ENCODE assay signal across 8 cellular contexts in the genomic region with DNA sequence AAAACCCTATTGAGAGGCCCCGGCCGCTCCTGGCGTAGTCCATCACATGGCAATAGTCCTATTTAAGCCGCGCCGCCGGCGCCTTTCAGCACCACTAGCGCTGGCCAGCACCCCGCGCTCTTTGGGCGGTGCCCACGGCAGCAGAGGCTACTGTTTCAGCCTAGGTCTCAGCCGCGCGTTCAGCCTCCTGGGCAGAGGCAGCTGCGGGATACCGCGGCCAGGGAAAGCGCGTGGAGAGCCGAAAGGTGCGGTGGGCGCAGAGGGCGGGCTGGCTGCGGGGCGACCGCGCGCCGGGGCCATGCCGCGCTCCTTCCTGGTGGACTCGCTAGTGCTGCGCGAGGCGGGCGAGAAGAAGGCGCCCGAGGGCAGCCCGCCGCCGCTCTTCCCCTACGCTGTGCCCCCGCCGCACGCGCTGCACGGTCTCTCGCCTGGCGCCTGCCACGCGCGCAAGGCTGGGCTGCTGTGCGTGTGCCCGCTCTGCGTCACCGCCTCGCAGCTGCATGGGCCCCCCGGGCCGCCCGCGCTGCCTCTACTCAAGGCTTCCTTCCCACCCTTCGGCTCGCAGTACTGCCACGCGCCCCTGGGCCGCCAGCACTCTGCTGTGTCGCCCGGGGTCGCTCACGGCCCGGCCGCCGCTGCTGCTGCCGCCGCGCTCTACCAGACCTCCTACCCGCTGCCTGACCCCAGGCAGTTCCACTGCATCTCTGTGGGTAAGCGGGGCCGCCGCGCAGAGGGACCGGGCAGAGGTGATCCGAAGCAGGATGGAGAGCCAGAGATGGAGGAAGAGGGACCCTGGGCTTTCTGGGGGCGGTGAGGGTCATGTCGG. TPM values are rescaled to one million over a fixed set of nuclear protein-coding genes. Genes with fewer than 3 reads are reported as not detected.
A peak's percentile ranks its signal among the peaks of the same experiment; 100 is the strongest.
DNase-seq lines count a peak whose midpoint lies in the region; ATAC-seq and TF ChIP-seq lines count a peak whose summit lies in the region.

GSX1 (plus strand) TSS at position 91 of the 826 bp plus-strand sequence; CDS start at position 299, 208 bp downstream.

- H3K4me2 ChIP-seq in GM23338 = peak within 1 kb of the TSS; percentile 78

- peaks cover 98% of the 10 kb centered on the region for H3K27me3 Mint-ChIP-seq in GM23338 (ENCODE audit: insufficient read depth, low read depth, poor library complexity)
- peaks cover 94% of the 10 kb centered on the region for H3K27me3 Mint-ChIP-seq in MCF 10A (ENCODE audit: insufficient read depth, unreplicated experiment)

- no peak within 1 kb of the TSS for H2AFZ ChIP-seq in GM23338

- intact Hi-C loops in MCF 10A (cut with micrococcal nuclease) = no loop called here

- H3K79me2 ChIP-seq in GM23338 (replicated peaks; ENCODE audit: insufficient read depth) = no peaks in the 10 kb centered on the region

- BruUV-seq in MCF 10A (replicated peaks; lab: Mats Ljungman, UMichigan) = no TSS peak

- peaks cover 32% of the 10 kb centered on the region for H4K20me1 ChIP-seq in GM23338 (replicated peaks; ENCODE audit: insufficient read depth)

- DNase-seq in GM23338 (ENCODE audit: low spot score) (peak; percentile 95), RWPE2 (ENCODE audit: low spot score) (no peak), MCF 10A (ENCODE audit: unreplicated experiment) (no peak), iris pigment epithelial cell (ENCODE audit: low read depth) (peak; percentile 76), SHP77 (lab: John Stamatoyannopoulos, UW) (no peak)

- ATAC-seq in GM23338 (peak; percentile 57), RWPE2 (ENCODE audit: low read depth) (peak; percentile 90), HG03439 (IDR thresholded peaks at IDR 0.05; ENCODE audit: unreplicated experiment) (no peak), HG03457 (IDR thresholded peaks at IDR 0.05; ENCODE audit: unreplicated experiment) (no peak)

- H3K36me3 Mint-ChIP-seq in GM23338 (ENCODE audit: low read depth) (peaks cover 3% of the 10 kb centered on the region; the same call in 1 of the 3 replicates), MCF 10A (ENCODE audit: insufficient read depth, unreplicated experiment) (no peaks in the 10 kb centered on the region)

- H3K36me3 ChIP-seq in GM23338 (ENCODE audit: insufficient read depth) = no peaks in the 10 kb centered on the region
- H3K36me3 ChIP-seq in RWPE2 (ENCODE audit: low read depth) = no peaks in the 10 kb centered on the region

- H3K27ac ChIP-seq in GM23338 (ENCODE audit: low read depth) (no peak within 1 kb of the TSS), RWPE2 (ENCODE audit: poor library complexity, severe bottlenecking) (no peak within 1 kb of the TSS), skin epidermis (no peak within 1 kb of the TSS)

- H3K9me3 ChIP-seq in RWPE2 (ENCODE audit: severe bottlenecking) = no peaks in the 10 kb centered on the region

- H3K27me3 ChIP-seq in GM23338 (ENCODE audit: insufficient read depth) (peaks cover 100% of the 10 kb centered on the region), RWPE2 (ENCODE audit: insufficient read depth, poor library complexity, severe bottlenecking) (peaks cover 98% of the 10 kb centered on the region)

- H3K4me3 ChIP-seq in GM23338 = peak within 1 kb of the TSS; percentile 47
- peak within 1 kb of the TSS; percentile 10 for H3K4me3 ChIP-seq in RWPE2 (ENCODE audit: severe bottlenecking)
- peak within 1 kb of the TSS in 5 of 7 experiments; percentile 10 to 38 (median 18) for H3K4me3 ChIP-seq in skin epidermis

- no peaks in the 10 kb centered on the region for H3K9me2 ChIP-seq in GM23338 (ENCODE audit: insufficient read depth)

- POLR2A ChIA-PET in MCF 10A (lab: Yijun Ruan, JAX) = no interaction called here

- H3K4me1 ChIP-seq in GM23338 (ENCODE audit: insufficient read depth) (peaks cover 60% of the 10 kb centered on the region), RWPE2 (ENCODE audit: insufficient read depth, poor library complexity, severe bottlenecking) (no peaks in the 10 kb centered on the region)

- H3K4me1 Mint-ChIP-seq in GM23338 = peaks cover 58% of the 10 kb centered on the region
- peaks cover 22% of the 10 kb centered on the region for H3K4me1 Mint-ChIP-seq in MCF 10A (ENCODE audit: insufficient read depth, unreplicated experiment)

- TF ChIP-seq CTCF in GM23338 (conservative IDR thresholded peaks at IDR 0.05; ENCODE audit: low read depth in 2 of 2) (no peak), RWPE2 (IDR thresholded peaks at IDR 0.05; ENCODE audit: poor library complexity, severe bottlenecking) (no peak), MCF 10A (IDR thresholded peaks at IDR 0.05; ENCODE audit: unreplicated experiment) (no peak)

- H3F3A ChIP-seq in GM23338 (replicated peaks; ENCODE audit: low read depth) = peaks cover 28% of the 10 kb centered on the region

- H3K27ac Mint-ChIP-seq in GM23338 (no peak within 1 kb of the TSS), MCF 10A (ENCODE audit: low read depth, unreplicated experiment) (no peak within 1 kb of the TSS)

- H3K9me3 Mint-ChIP-seq in GM23338 (no peaks in the 10 kb centered on the region; the same call in none of the 3 replicates), MCF 10A (ENCODE audit: unreplicated experiment) (peaks cover 7% of the 10 kb centered on the region)

- H3K4me3 Mint-ChIP-seq in GM23338 (peak within 1 kb of the TSS; percentile 60), MCF 10A (ENCODE audit: unreplicated experiment) (peak within 1 kb of the TSS; percentile 78)

- CTCF ChIA-PET in MCF 10A (lab: Yijun Ruan, JAX) = interaction anchor here (0.6 kb wide), 1 partner anchor 38 kb away, joined by 3 read pairs; no protein-coding TSS in a partner anchor

TF ChIP-seq in GM23338, 12 proteins besides CTCF, POLR2A, EP300 and RAD21:
- TF ChIP-seq EZH2phosphoT487 (IDR thresholded peaks at IDR 0.05; ENCODE audit: unreplicated experiment) (peak; percentile 97), EZH2 (IDR thresholded peaks at IDR 0.05; ENCODE audit: low read depth, unreplicated experiment) (peak; percentile 63), JUNB (IDR thresholded peaks at IDR 0.05; ENCODE audit: unreplicated experiment) (no peak), REST (IDR thresholded peaks at IDR 0.05; ENCODE audit: unreplicated experiment) (peak; percentile 92)

RNA-seq across cellular contexts. Expression of gene GSX1, which starts in this region (rescaled TPM):
- total RNA-seq in GM23338 (2014; rRNA removed; shearing (Covaris generic)) = not detected in 2 replicates
- not detected in 2 replicates for polyA plus RNA-seq in GM23338 (2016; fragmentation: Nextera tagmentation; extraction: Ambion mirVana)
- not detected in 2 replicates for total RNA-seq in MCF 10A (2022)

Comparison
In these comparisons a context has a peak if more than half of its experiments do, and no peak if none do; other contexts are left out.
1. Peak in DNase-seq, ATAC-seq, H3K4me3 ChIP-seq and H3K4me2 ChIP-seq in GM23338; RNA of the gene not detected or under 1 TPM.